8 cellular contexts compared by ENCODE assay signal in genomic region chr6:52420668-52421358, GRCh38. TPM values are rescaled to one million over a fixed set of nuclear protein-coding genes. Genes with fewer than 3 reads are reported as not detected.
DNase-seq lines count a peak whose midpoint lies in the region; ATAC-seq, FAIRE-seq and TF ChIP-seq lines count a peak whose summit lies in the region.

No MANE protein-coding gene starts in this region.

- H3K9ac ChIP-seq in astrocyte (ENCODE audit: low read length), result peak overlapping the region; percentile 97

- no peaks in the 10 kb centered on the region for H3K27me3 ChIP-seq in astrocyte (ENCODE audit: insufficient read depth, low read length)
- no peaks in the 10 kb centered on the region for H3K27me3 ChIP-seq in suprapubic skin

- H3K4me2 ChIP-seq in astrocyte (ENCODE audit: low read length), result peak overlapping the region; percentile 100

- H3K36me3 ChIP-seq in astrocyte (ENCODE audit: insufficient read depth, low read length) (no peaks in the 10 kb centered on the region), suprapubic skin (peaks cover 3% of the 10 kb centered on the region)

- peak overlapping the region; percentile 95 for H3K27ac ChIP-seq in astrocyte (ENCODE audit: low read depth, low read length)
- peak overlapping the region; percentile 80 for H3K27ac ChIP-seq in suprapubic skin

- no peak for ATAC-seq in GM18517 (IDR thresholded peaks at IDR 0.05; ENCODE audit: unreplicated experiment)

- TF ChIP-seq CTCF in astrocyte (IDR thresholded peaks at IDR 0.05; ENCODE audit: insufficient read depth, low read depth, low read length) (no peak), suprapubic skin (IDR thresholded peaks at IDR 0.05) (no peak), D721Med (IDR thresholded peaks at IDR 0.05; ENCODE audit: insufficient read depth, missing control alignments) (no peak)

- WGBS in suprapubic skin, result 5% methylated on average over 21 of the region's 21 CpGs

- peak; percentile 78 for DNase-seq in DMS79 treated with DMSO at 0.1 percent for 48 hours (lab: John Stamatoyannopoulos, UW)
- peak; percentile 33 to 60 for DNase-seq in NCI-H187 (lab: John Stamatoyannopoulos, UW)
- peak; percentile 30 for DNase-seq in astrocyte (ENCODE audit: low read depth)
- peak; percentile 35 for DNase-seq in inferior parietal cortex (ENCODE audit: extremely low spot score)
- no peak for DNase-seq in suprapubic skin (ENCODE audit: low spot score in 2 of 2)
- no peak for DNase-seq in D721Med (ENCODE audit: insufficient read length, low spot score)
- DNase-seq in activated CD4-positive, CD25-positive, alpha-beta regulatory T cell treated with anti-CD3 and anti-CD28 coated beads, Interleukin-2, amount 50 U/mL, for 72 hours, result no peak

- H4K20me1 ChIP-seq in astrocyte (ENCODE audit: insufficient read depth, low read length), result no peaks in the 10 kb centered on the region

- H3K27ac Mint-ChIP-seq in astrocyte (ENCODE audit: unreplicated experiment), result no peak overlapping the region

- no peak overlapping the region for H3K4me3 Mint-ChIP-seq in astrocyte (ENCODE audit: unreplicated experiment)

- H3K27me3 Mint-ChIP-seq in astrocyte (ENCODE audit: low read depth, unreplicated experiment), result no peaks in the 10 kb centered on the region

- H3K4me3 ChIP-seq in astrocyte (ENCODE audit: insufficient read depth, low read depth, low read length), result peak overlapping the region; percentile 84
- peak overlapping the region; percentile 80 for H3K4me3 ChIP-seq in suprapubic skin

- H3K4me1 ChIP-seq in astrocyte (ENCODE audit: insufficient read depth, low read length) (peaks cover 48% of the 10 kb centered on the region), suprapubic skin (peaks cover 13% of the 10 kb centered on the region)

- no peaks in the 10 kb centered on the region for H3K36me3 Mint-ChIP-seq in astrocyte (ENCODE audit: low read depth, unreplicated experiment)

- peak overlapping the region; percentile 78 for H2AFZ ChIP-seq in astrocyte (ENCODE audit: low read depth, low read length)

- H3K9me3 ChIP-seq in astrocyte (ENCODE audit: insufficient read depth, low read depth, low read length) (no peaks in the 10 kb centered on the region), suprapubic skin (no peaks in the 10 kb centered on the region)

- no peak for FAIRE-seq in astrocyte (lab: Jason Lieb, UNC)
- FAIRE-seq in D721Med (lab: Jason Lieb, UNC), result no peak

- TF ChIP-seq EP300 in suprapubic skin (IDR thresholded peaks at IDR 0.05), result no peak

- H3K4me1 Mint-ChIP-seq in astrocyte (ENCODE audit: low read depth, unreplicated experiment), result peaks cover 35% of the 10 kb centered on the region

- TF ChIP-seq POLR2A in suprapubic skin (IDR thresholded peaks at IDR 0.05), result no peak

- peaks cover 22% of the 10 kb centered on the region for H3K79me2 ChIP-seq in astrocyte (ENCODE audit: insufficient read depth, low read length)

- H3K9me3 Mint-ChIP-seq in astrocyte (ENCODE audit: unreplicated experiment), result no peaks in the 10 kb centered on the region

RNA-seq across cellular contexts. Expression of gene EFHC1, which starts 0.7 kb away (rescaled TPM):
- 25.6 and 30.6 TPM in 2 replicates for total RNA-seq in astrocyte
- total RNA-seq in suprapubic skin, result 10 to 100 TPM; 14.0 to 63.0 (median 27.6) TPM

RNA-seq across cellular contexts. Expression of gene PAQR8, which starts 58.9 kb away (rescaled TPM):
- 1.2 and 1.5 TPM in 2 replicates for total RNA-seq in astrocyte
- 1 to 10 TPM; 2.2 to 6.5 (median 2.8) TPM for total RNA-seq in suprapubic skin

Comparison
In these comparisons a context has a peak if more than half of its experiments do, and no peak if none do; other contexts are left out.
1. DNase-seq: peak in DMS79 treated with DMSO at 0.1 percent for 48 hours (single experiment), NCI-H187 (2 of 2), astrocyte (single experiment) and inferior parietal cortex (single experiment); none in suprapubic skin (0 of 2), D721Med (single experiment) and activated CD4-positive, CD25-positive, alpha-beta regulatory T cell treated with anti-CD3 and anti-CD28 coated beads, Interleukin-2, amount 50 U/mL, for 72 hours (single experiment).